ENCODE assay signal across 4 cellular contexts in genomic region chr19:12284226-12284625, GRCh38.
"Had no signal": no experiment of that assay in that cellular context is flagged by ENCODE, and none has a peak within 500 bp of the region (broad histone marks: within the 10 kb centered on the region; RNA-seq: fewer than 3 reads in every experiment).

No MANE protein-coding gene starts in this region.

- ATAC-seq: GM23338 had no signal

- H3K4me3 Mint-ChIP-seq: GM23338, H9 had no signal

- DNase-seq: H9, HCEC 1CT, IMR-90 had no signal

- H3K27ac Mint-ChIP-seq: GM23338, H9 had no signal

- H3K4me1 Mint-ChIP-seq: GM23338, H9 had no signal
